Comparison of ENCODE assay signal across 7 cellular contexts in genomic region chr19:9792191-9793050, GRCh38. TPM values are rescaled to one million over a fixed set of nuclear protein-coding genes. Genes with fewer than 3 reads are reported as not detected.
DNase-seq lines count a peak whose midpoint lies in the region; ATAC-seq and TF ChIP-seq lines count a peak whose summit lies in the region.

No MANE protein-coding gene starts in this region.

- H3K4me3 ChIP-seq in LNCaP clone FGC (ENCODE audit: low read depth, low read length) = peak overlapping the region; percentile 53
- H3K4me3 ChIP-seq in fibroblast of pulmonary artery (replicated peaks; ENCODE audit: low read depth, low read length) = peak overlapping the region; percentile 84
- H3K4me3 ChIP-seq in naive thymus-derived CD4-positive, alpha-beta T cell (ENCODE audit: low read length) = peak overlapping the region; percentile 89

- peak; percentile 38 for ATAC-seq in GM18511 (IDR thresholded peaks at IDR 0.05; ENCODE audit: unreplicated experiment)
- peak; percentile 71 for ATAC-seq in naive thymus-derived CD4-positive, alpha-beta T cell

- H3K27ac ChIP-seq in naive thymus-derived CD4-positive, alpha-beta T cell (ENCODE audit: low read depth, low read length) = peak overlapping the region; percentile 99

- intact Hi-C loops in naive thymus-derived CD4-positive, alpha-beta T cell (cut with micrococcal nuclease) = loop anchor here (1.0 to 5.0 kb wide), 12 partner anchors 7 to 1870 kb away; partner anchors contain the start of genes FBXL12 (in 2 of the 2), PIN1 (in 2 of the 2), ZNF846 (in 2 of the 2) and SNAPC2 (in 1 of the 2)

- H3K4me1 Mint-ChIP-seq in naive thymus-derived CD4-positive, alpha-beta T cell = peaks cover 13 to 40% (median 33%) of the 10 kb centered on the region in 7 donors

- peaks cover 0 to 7% (median 0%) of the 10 kb centered on the region in 11 donors for H3K9me3 Mint-ChIP-seq in naive thymus-derived CD4-positive, alpha-beta T cell

- TF ChIP-seq POLR2A in Raji (IDR thresholded peaks at IDR 0.05; ENCODE audit: insufficient read depth, low read depth, low read length) = peak; percentile 55

- peak overlapping the region; percentile 73 to 99 (median 88) for H3K4me3 Mint-ChIP-seq in naive thymus-derived CD4-positive, alpha-beta T cell

- DNase-seq in LNCaP clone FGC (ENCODE audit: low read depth) (peak; percentile 63), activated gamma-delta T cell (lab: John Stamatoyannopoulos, UW) (peak; percentile 73), fibroblast of pulmonary artery (ENCODE audit: low read depth) (peak; percentile 96)
- peak; percentile 79 to 96 (median 90) for DNase-seq in naive thymus-derived CD4-positive, alpha-beta T cell
- DNase-seq in stimulated activated CD8-positive, alpha-beta memory T cell treated with anti-CD3 and anti-CD28 coated beads, Interleukin-7, amount 100 ng/mL, for 4 hours (ENCODE audit: low read depth in 2 of 2) = peak; percentile 94 to 96

- peaks cover 0 to 5% (median 0%) of the 10 kb centered on the region in 5 donors for H3K36me3 Mint-ChIP-seq in naive thymus-derived CD4-positive, alpha-beta T cell

- POLR2A ChIA-PET in naive thymus-derived CD4-positive, alpha-beta T cell (lab: Charles Lee) = interaction anchor here (1.1 to 2.3 kb wide), 3 partner anchors 9 to 23 kb away, joined by 3 to 19 read pairs (median 4); partner anchors contain the start of gene ZNF846

- peaks cover 0 to 7% (median 0%) of the 10 kb centered on the region in 3 experiments for H3K9me3 ChIP-seq in naive thymus-derived CD4-positive, alpha-beta T cell (ENCODE audit: control insufficient read depth in 2 of 3, low read length in 3 of 3)

- H3K27me3 Mint-ChIP-seq in naive thymus-derived CD4-positive, alpha-beta T cell = peaks cover 0 to 3% (median 0%) of the 10 kb centered on the region in 5 donors

- H3K27ac Mint-ChIP-seq in naive thymus-derived CD4-positive, alpha-beta T cell = peak overlapping the region; percentile 90 to 98 (median 97)

- CTCF ChIA-PET in naive thymus-derived CD4-positive, alpha-beta T cell (lab: Charles Lee) = no interaction called here

- H3K36me3 ChIP-seq in naive thymus-derived CD4-positive, alpha-beta T cell (ENCODE audit: control insufficient read depth in 2 of 3, insufficient read depth in 3 of 3, low read length in 3 of 3) = peaks cover 0 to 3% (median 0%) of the 10 kb centered on the region in 3 experiments

- TF ChIP-seq CTCF in LNCaP clone FGC (IDR thresholded peaks at IDR 0.05; ENCODE audit: control insufficient read depth, extremely low read depth, insufficient read depth) = no peak
- TF ChIP-seq CTCF in fibroblast of pulmonary artery (IDR thresholded peaks at IDR 0.05; ENCODE audit: low read length, missing control alignments) = no peak

- peaks cover 0 to 11% of the 10 kb centered on the region in 2 donors for H3K4me1 ChIP-seq in naive thymus-derived CD4-positive, alpha-beta T cell (ENCODE audit: control insufficient read depth in 2 of 2, insufficient read depth in 2 of 2, low read length in 2 of 2)

- H3K27me3 ChIP-seq in naive thymus-derived CD4-positive, alpha-beta T cell (ENCODE audit: control insufficient read depth in 2 of 2, insufficient read depth in 2 of 2, low read length in 2 of 2) = no peaks in the 10 kb centered on the region

RNA-seq across cellular contexts. Expression of gene ZNF846, which starts 23.9 kb away (rescaled TPM):
- total RNA-seq in naive thymus-derived CD4-positive, alpha-beta T cell = 10 to 100 TPM in 3 of 5 experiments, 1 to 10 TPM in 2; 5.1 to 24.8 (median 13.0) TPM
- 10 to 100 TPM in 1 of 2 donors, 1 to 10 TPM in 1; 6.2 to 10.0 TPM for polyA plus RNA-seq in naive thymus-derived CD4-positive, alpha-beta T cell

RNA-seq across cellular contexts. Expression of gene FBXL12, which starts 26.5 kb away (rescaled TPM):
- 10 to 100 TPM; 16.8 to 36.2 (median 34.0) TPM for total RNA-seq in naive thymus-derived CD4-positive, alpha-beta T cell
- polyA plus RNA-seq in naive thymus-derived CD4-positive, alpha-beta T cell = 10 to 100 TPM in 1 of 2 donors, 1 to 10 TPM in 1; 8.5 to 16.1 TPM

RNA-seq across cellular contexts. Expression of gene UBL5, which starts 35.3 kb away (rescaled TPM):
- total RNA-seq in naive thymus-derived CD4-positive, alpha-beta T cell = 100 to 1,000 TPM; 182 to 375 (median 198) TPM
- polyA plus RNA-seq in naive thymus-derived CD4-positive, alpha-beta T cell = 100 to 1,000 TPM; 613 to 717 TPM

RNA-seq across cellular contexts. Expression of gene PIN1, which starts 42.7 kb away (rescaled TPM):
- total RNA-seq in naive thymus-derived CD4-positive, alpha-beta T cell = 10 to 100 TPM; 41.4 to 93.2 (median 61.1) TPM
- polyA plus RNA-seq in naive thymus-derived CD4-positive, alpha-beta T cell = 10 to 100 TPM; 88.9 to 94.7 TPM

Comparison
In these comparisons a context has a peak if more than half of its experiments do, and no peak if none do; other contexts are left out.
1. Peak in every context shown above with its lines: DNase-seq, ATAC-seq, H3K4me3 ChIP-seq and H3K27ac ChIP-seq.